ENCODE assay signal across 17 cellular contexts in genomic region chr2:109269956-109270757, GRCh38.
DNase-seq lines count a peak whose midpoint lies in the region; ATAC-seq and TF ChIP-seq lines count a peak whose summit lies in the region.
"Had no signal": no experiment of that assay in that cellular context is flagged by ENCODE, and none has a peak within 500 bp of the region (broad histone marks: within the 10 kb centered on the region; RNA-seq: fewer than 3 reads in every experiment).

No MANE protein-coding gene starts in this region.

- H3K9me3 ChIP-seq in SK-N-SH, result no peaks in the 10 kb centered on the region
- H3K9me3 ChIP-seq in CD4-positive, alpha-beta memory T cell (ENCODE audit: control insufficient read depth in 1 of 2, low read length in 2 of 2), result no peaks in the 10 kb centered on the region
- H3K9me3 ChIP-seq: gastroesophageal sphincter had no signal

- H3K4me3 Mint-ChIP-seq in osteocyte (ENCODE audit: unreplicated experiment), result no peak overlapping the region
- H3K4me3 Mint-ChIP-seq in CD4-positive, alpha-beta memory T cell, result no peak overlapping the region
- H3K4me3 Mint-ChIP-seq: activated T-cell treated with anti-CD3 and anti-CD28 coated beads, Interleukin-2, amount 50 U/mL, for 4 hours had no signal

- ATAC-seq in HG02884 (IDR thresholded peaks at IDR 0.05; ENCODE audit: unreplicated experiment), result no peak
- ATAC-seq: activated naive CD4-positive, alpha-beta T cell treated with anti-CD3 and anti-CD28 coated beads, Interleukin-2, amount 50 U/mL, for 72 hours; activated T-cell treated with anti-CD3 and anti-CD28 coated beads, Interleukin-2, amount 50 U/mL, for 4 hours; gastroesophageal sphincter had no signal

- H3K27me3 Mint-ChIP-seq in osteocyte (ENCODE audit: unreplicated experiment), result no peaks in the 10 kb centered on the region
- H3K27me3 Mint-ChIP-seq in CD4-positive, alpha-beta memory T cell, result peaks cover 7 to 9% of the 10 kb centered on the region in 2 donors

- no peaks in the 10 kb centered on the region for H4K20me1 ChIP-seq in SK-N-SH (ENCODE audit: insufficient read depth)

- no peaks in the 10 kb centered on the region for H3F3A ChIP-seq in SK-N-SH (replicated peaks; ENCODE audit: insufficient read depth)

- no peak for TF ChIP-seq EP300 in SK-N-SH (IDR thresholded peaks at IDR 0.05; ENCODE audit: borderline replicate concordance in 1 of 2, low read depth in 1 of 2, low read length in 1 of 2)

- H3K27ac ChIP-seq in SK-N-SH (ENCODE audit: low read depth in 2 of 2, low read length in 1 of 2), result no peak overlapping the region
- no peak overlapping the region for H3K27ac ChIP-seq in CD4-positive, alpha-beta memory T cell (ENCODE audit: low read depth, low read length)
- H3K27ac ChIP-seq: gastroesophageal sphincter, GM23248, parathyroid adenoma, VCaP had no signal

- no peaks in the 10 kb centered on the region for H3K9me2 ChIP-seq in SK-N-SH

- no peak overlapping the region for H3K4me2 ChIP-seq in SK-N-SH

- no peak overlapping the region for H3K4me3 ChIP-seq in epithelial cell of esophagus (ENCODE audit: low read length)
- H3K4me3 ChIP-seq in SK-N-SH (ENCODE audit: low read depth in 2 of 2, low read length in 1 of 2), result no peak overlapping the region
- no peak overlapping the region for H3K4me3 ChIP-seq in CD4-positive, alpha-beta memory T cell (ENCODE audit: low read length in 2 of 2)
- H3K4me3 ChIP-seq: gastroesophageal sphincter, GM23248 had no signal

- H3K36me3 Mint-ChIP-seq in osteocyte (ENCODE audit: unreplicated experiment), result no peaks in the 10 kb centered on the region
- H3K36me3 Mint-ChIP-seq in CD4-positive, alpha-beta memory T cell, result no peaks in the 10 kb centered on the region
- H3K36me3 Mint-ChIP-seq: activated naive CD4-positive, alpha-beta T cell treated with anti-CD3 and anti-CD28 coated beads, Interleukin-2, amount 50 U/mL, for 72 hours had no signal

- peaks cover 85% of the 10 kb centered on the region for H3K4me1 Mint-ChIP-seq in osteocyte (ENCODE audit: unreplicated experiment)
- H3K4me1 Mint-ChIP-seq in CD4-positive, alpha-beta memory T cell, result no peaks in the 10 kb centered on the region

- no peak overlapping the region for H3K9ac ChIP-seq in SK-N-SH
- H3K9ac ChIP-seq: GM23248, parathyroid adenoma had no signal

- H3K36me3 ChIP-seq in SK-N-SH (replicated peaks in 1 of 2; ENCODE audit: control insufficient read depth in 1 of 2, insufficient read depth in 2 of 2, low read length in 1 of 2), result no peaks in the 10 kb centered on the region
- no peaks in the 10 kb centered on the region for H3K36me3 ChIP-seq in CD4-positive, alpha-beta memory T cell (ENCODE audit: insufficient read depth, low read length)
- H3K36me3 ChIP-seq: gastroesophageal sphincter had no signal

- H3K4me1 ChIP-seq in SK-N-SH (ENCODE audit: control insufficient read depth in 1 of 2, insufficient read depth in 2 of 2, low read depth in 1 of 2, low read length in 1 of 2), result peaks cover 0 to 33% of the 10 kb centered on the region in 2 experiments; a peak in 1 of 4 replicates
- H3K4me1 ChIP-seq in CD4-positive, alpha-beta memory T cell (ENCODE audit: insufficient read depth, low read length), result no peaks in the 10 kb centered on the region
- H3K4me1 ChIP-seq: parathyroid adenoma had no signal

- H3K27me3 ChIP-seq in SK-N-SH (ENCODE audit: insufficient read depth), result no peaks in the 10 kb centered on the region
- H3K27me3 ChIP-seq in CD4-positive, alpha-beta memory T cell (ENCODE audit: insufficient read depth, low read length), result no peaks in the 10 kb centered on the region
- H3K27me3 ChIP-seq: gastroesophageal sphincter had no signal

- TF ChIP-seq CTCF in epithelial cell of esophagus (IDR thresholded peaks at IDR 0.05; ENCODE audit: insufficient read depth, low read depth, low read length, missing control alignments), result no peak
- no peak for TF ChIP-seq CTCF in osteocyte (IDR thresholded peaks at IDR 0.05)
- TF ChIP-seq CTCF in SK-N-SH (IDR thresholded peaks at IDR 0.05), result no peak

- WGBS in SK-N-SH (ENCODE audit: low lambda C conversion rate), result 75% methylated on average over 13 of the region's 15 CpGs

- DNase-seq in DMS53 (lab: John Stamatoyannopoulos, UW), result peak; percentile 84
- peak; percentile 27 for DNase-seq in NCI-H2029 treated with DMSO at 0.1 percent for 48 hours (lab: John Stamatoyannopoulos, UW)
- DNase-seq in epithelial cell of esophagus (ENCODE audit: low read depth), result peak; percentile 42
- DNase-seq in osteocyte (ENCODE audit: extremely low spot score, unreplicated experiment), result no peak
- no peak for DNase-seq in SK-N-SH
- DNase-seq in CD4-positive, alpha-beta memory T cell, result no peak
- DNase-seq: activated T-cell treated with anti-CD3 and anti-CD28 coated beads, Interleukin-2, amount 50 U/mL, for 4 hours; cortex of kidney; GM23248; Right ventricle myocardium superior; stimulated activated CD8-positive, alpha-beta memory T cell treated with anti-CD3 and anti-CD28 coated beads, Interleukin-4, amount 100 ng/mL, for 48 hours; substantia nigra had no signal

- peak overlapping the region; percentile 28 for H3K27ac Mint-ChIP-seq in osteocyte (ENCODE audit: unreplicated experiment)
- H3K27ac Mint-ChIP-seq in CD4-positive, alpha-beta memory T cell, result no peak overlapping the region
- H3K27ac Mint-ChIP-seq: activated naive CD4-positive, alpha-beta T cell treated with anti-CD3 and anti-CD28 coated beads, Interleukin-2, amount 50 U/mL, for 72 hours had no signal

- H2AFZ ChIP-seq in SK-N-SH (ENCODE audit: low read depth), result no peak overlapping the region
- H2AFZ ChIP-seq: GM23248, parathyroid adenoma had no signal

- CTCF ChIA-PET in SK-N-SH (lab: Yijun Ruan, JAX), result interaction anchor here (0.6 to 0.9 kb wide), 2 partner anchors 115 to 142 kb away, joined by 3 read pairs; no protein-coding TSS in a partner anchor
- CTCF ChIA-PET in CD4-positive, alpha-beta memory T cell (lab: Charles Lee; ENCODE audit: partially characterized antibody), result no interaction called here

- no peaks in the 10 kb centered on the region for H3K9me3 Mint-ChIP-seq in osteocyte (ENCODE audit: unreplicated experiment)
- H3K9me3 Mint-ChIP-seq in CD4-positive, alpha-beta memory T cell, result no peaks in the 10 kb centered on the region
- H3K9me3 Mint-ChIP-seq: activated naive CD4-positive, alpha-beta T cell treated with anti-CD3 and anti-CD28 coated beads, Interleukin-2, amount 50 U/mL, for 72 hours; activated T-cell treated with anti-CD3 and anti-CD28 coated beads, Interleukin-2, amount 50 U/mL, for 4 hours had no signal

- intact Hi-C loops in CD4-positive, alpha-beta memory T cell (cut with micrococcal nuclease), result no loop called here

- POLR2A ChIA-PET in SK-N-SH (lab: Yijun Ruan, JAX), result no interaction called here
- POLR2A ChIA-PET in CD4-positive, alpha-beta memory T cell (lab: Charles Lee; ENCODE audit: partially characterized antibody), result no interaction called here

- TF ChIP-seq RAD21 in SK-N-SH (IDR thresholded peaks at IDR 0.05; ENCODE audit: low read length), result no peak

- H3K79me2 ChIP-seq in SK-N-SH (ENCODE audit: insufficient read depth), result no peaks in the 10 kb centered on the region
- H3K79me2 ChIP-seq: parathyroid adenoma had no signal

TF ChIP-seq in SK-N-SH, 30 proteins besides CTCF, POLR2A, EP300 and RAD21:
- TF ChIP-seq FOXM1 (IDR thresholded peaks at IDR 0.05; ENCODE audit: low read depth) (no peak), FOSL2 (IDR thresholded peaks at IDR 0.05; ENCODE audit: borderline replicate concordance, low read depth) (no peak), FOXJ3 (CRISPR knock-in tag; IDR thresholded peaks at IDR 0.05) (no peak), GATA2 (CRISPR knock-in tag; IDR thresholded peaks at IDR 0.05) (no peak), TCF12 (IDR thresholded peaks at IDR 0.05) (no peak), MXI1 (IDR thresholded peaks at IDR 0.05; ENCODE audit: low read depth, low read length) (no peak), SIN3A (IDR thresholded peaks at IDR 0.05; ENCODE audit: borderline replicate concordance, low read depth, low read length) (no peak), EZH2phosphoT487 (IDR thresholded peaks at IDR 0.05; ENCODE audit: borderline replicate concordance, low read depth) (no peak)
- TF ChIP-seq, protein P1, sequence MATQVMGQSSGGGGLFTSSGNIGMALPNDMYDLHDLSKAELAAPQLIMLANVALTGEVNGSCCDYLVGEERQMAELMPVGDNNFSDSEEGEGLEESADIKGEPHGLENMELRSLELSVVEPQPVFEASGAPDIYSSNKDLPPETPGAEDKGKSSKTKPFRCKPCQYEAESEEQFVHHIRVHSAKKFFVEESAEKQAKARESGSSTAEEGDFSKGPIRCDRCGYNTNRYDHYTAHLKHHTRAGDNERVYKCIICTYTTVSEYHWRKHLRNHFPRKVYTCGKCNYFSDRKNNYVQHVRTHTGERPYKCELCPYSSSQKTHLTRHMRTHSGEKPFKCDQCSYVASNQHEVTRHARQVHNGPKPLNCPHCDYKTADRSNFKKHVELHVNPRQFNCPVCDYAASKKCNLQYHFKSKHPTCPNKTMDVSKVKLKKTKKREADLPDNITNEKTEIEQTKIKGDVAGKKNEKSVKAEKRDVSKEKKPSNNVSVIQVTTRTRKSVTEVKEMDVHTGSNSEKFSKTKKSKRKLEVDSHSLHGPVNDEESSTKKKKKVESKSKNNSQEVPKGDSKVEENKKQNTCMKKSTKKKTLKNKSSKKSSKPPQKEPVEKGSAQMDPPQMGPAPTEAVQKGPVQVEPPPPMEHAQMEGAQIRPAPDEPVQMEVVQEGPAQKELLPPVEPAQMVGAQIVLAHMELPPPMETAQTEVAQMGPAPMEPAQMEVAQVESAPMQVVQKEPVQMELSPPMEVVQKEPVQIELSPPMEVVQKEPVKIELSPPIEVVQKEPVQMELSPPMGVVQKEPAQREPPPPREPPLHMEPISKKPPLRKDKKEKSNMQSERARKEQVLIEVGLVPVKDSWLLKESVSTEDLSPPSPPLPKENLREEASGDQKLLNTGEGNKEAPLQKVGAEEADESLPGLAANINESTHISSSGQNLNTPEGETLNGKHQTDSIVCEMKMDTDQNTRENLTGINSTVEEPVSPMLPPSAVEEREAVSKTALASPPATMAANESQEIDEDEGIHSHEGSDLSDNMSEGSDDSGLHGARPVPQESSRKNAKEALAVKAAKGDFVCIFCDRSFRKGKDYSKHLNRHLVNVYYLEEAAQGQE (IDR thresholded peaks at IDR 0.05; ENCODE audit: low read depth, low read length), result no peak

Comparison
In these comparisons a context has a peak if more than half of its experiments do, and no peak if none do; other contexts are left out.
1. DNase-seq: peak in DMS53 (single experiment), NCI-H2029 treated with DMSO at 0.1 percent for 48 hours (single experiment) and epithelial cell of esophagus (single experiment); none in osteocyte (single experiment), SK-N-SH (single experiment) and CD4-positive, alpha-beta memory T cell (0 of 5).